In the genomic region with DNA sequence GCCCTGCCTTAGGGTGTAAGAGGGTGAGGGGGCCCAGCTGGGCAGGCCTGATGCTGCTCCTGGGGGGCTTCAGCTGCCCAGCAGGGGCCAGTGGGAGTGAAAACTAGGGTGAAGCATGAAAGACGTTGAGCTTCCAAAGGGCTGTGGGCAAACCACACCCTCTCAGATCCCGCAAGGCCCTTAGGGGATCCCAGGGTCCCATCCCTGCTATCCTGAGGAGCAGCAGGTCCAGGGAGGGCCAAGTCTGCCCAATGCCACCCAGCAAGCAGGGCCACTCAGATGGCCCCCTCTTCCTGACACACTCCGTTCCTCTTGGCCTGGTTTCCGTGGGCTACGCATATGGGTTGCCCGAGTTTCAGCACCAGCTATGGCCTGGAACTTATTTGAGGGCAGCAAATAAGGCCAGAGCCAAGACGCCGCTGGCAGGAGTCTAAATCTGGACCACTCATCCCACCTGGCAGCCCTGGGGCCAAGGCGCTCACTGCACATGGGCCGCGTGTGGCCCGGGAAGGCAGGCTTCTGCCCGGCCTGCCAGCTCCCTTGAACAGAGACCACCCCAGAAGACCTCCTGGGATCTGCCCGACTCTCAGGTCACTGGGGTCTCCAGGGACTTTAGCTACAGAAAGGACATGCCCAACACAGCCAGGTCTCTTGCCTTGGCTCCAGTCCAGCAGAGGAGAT, we compare ENCODE assay signal across 13 cellular contexts. TPM values are rescaled to one million over a fixed set of nuclear protein-coding genes. Genes with fewer than 3 reads are reported as not detected.
A peak's percentile ranks its signal among the peaks of the same experiment; 100 is the strongest.
DNase-seq lines count a peak whose midpoint lies in the region; ATAC-seq and TF ChIP-seq lines count a peak whose summit lies in the region.
"Had no signal": no experiment of that assay in that cellular context is flagged by ENCODE, and none has a peak within 500 bp of the region (broad histone marks: within the 10 kb centered on the region; RNA-seq: fewer than 3 reads in every experiment).

No MANE protein-coding gene starts in this region.

- TF ChIP-seq CTCF in breast epithelium (IDR thresholded peaks at IDR 0.05) (no peak), MCF 10A (IDR thresholded peaks at IDR 0.05; ENCODE audit: unreplicated experiment) (no peak), PC-9 (conservative IDR thresholded peaks at IDR 0.05) (no peak), suprapubic skin (IDR thresholded peaks at IDR 0.05) (no peak), Calu3 (IDR thresholded peaks at IDR 0.05; ENCODE audit: unreplicated experiment) (no peak)

- no peaks in the 10 kb centered on the region for H3K79me2 ChIP-seq in PC-9 (ENCODE audit: low read depth)

- H3K4me3 Mint-ChIP-seq in MCF 10A (ENCODE audit: unreplicated experiment) = no peak overlapping the region
- H3K4me3 Mint-ChIP-seq in Calu3 (ENCODE audit: low read depth, unreplicated experiment) = no peak overlapping the region

- BruUV-seq in MCF 10A (replicated peaks; lab: Mats Ljungman, UMichigan) = no TSS peak
- no TSS peak for BruUV-seq in PC-9 (replicated peaks; lab: Mats Ljungman, UMichigan)
- no TSS peak for BruUV-seq in Calu3 (replicated peaks; lab: Mats Ljungman, UMichigan)

- H3K9me3 Mint-ChIP-seq in MCF 10A (ENCODE audit: unreplicated experiment) = no peaks in the 10 kb centered on the region
- H3K9me3 Mint-ChIP-seq in Calu3 (ENCODE audit: low read depth, unreplicated experiment) = no peaks in the 10 kb centered on the region
- H3K9me3 Mint-ChIP-seq: stimulated activated naive CD8-positive, alpha-beta T cell treated with anti-CD3 and anti-CD28 coated beads, Interleukin-15, amount 100 ng/mL, for 72 hours had no signal

- no peak for TF ChIP-seq POLR2A in breast epithelium (IDR thresholded peaks at IDR 0.05)
- TF ChIP-seq POLR2A in suprapubic skin (IDR thresholded peaks at IDR 0.05) = no peak

- H3F3A ChIP-seq in PC-9 (ENCODE audit: insufficient read depth, low read depth) = peaks cover 44% of the 10 kb centered on the region

- peak overlapping the region; percentile 65 for H3K4me2 ChIP-seq in PC-9

- WGBS in suprapubic skin = 96% methylated on average over 11 of the region's 14 CpGs

- no peak for ATAC-seq in GM19324 (IDR thresholded peaks at IDR 0.05; ENCODE audit: low FRiP score, unreplicated experiment)
- ATAC-seq: stimulated activated naive CD8-positive, alpha-beta T cell treated with anti-CD3 and anti-CD28 coated beads, Interleukin-15, amount 100 ng/mL, for 72 hours had no signal

- H3K27me3 ChIP-seq in breast epithelium (peaks cover 0 to 9% of the 10 kb centered on the region in 2 donors), PC-9 (ENCODE audit: insufficient read depth, low read depth) (no peaks in the 10 kb centered on the region), endocrine pancreas (ENCODE audit: control insufficient read depth, insufficient read depth, low read length) (no peaks in the 10 kb centered on the region), suprapubic skin (peaks cover 29% of the 10 kb centered on the region)

- H3K4me1 Mint-ChIP-seq in MCF 10A (ENCODE audit: insufficient read depth, unreplicated experiment) (peaks cover 7% of the 10 kb centered on the region), Calu3 (ENCODE audit: low read depth, unreplicated experiment) (peaks cover 12% of the 10 kb centered on the region)

- H3K36me3 Mint-ChIP-seq in MCF 10A (ENCODE audit: insufficient read depth, unreplicated experiment) (no peaks in the 10 kb centered on the region), Calu3 (ENCODE audit: insufficient read depth, unreplicated experiment) (peaks cover 6% of the 10 kb centered on the region)

- intact Hi-C loops in breast epithelium (cut with DNase I; ENCODE audit: low total_unique reads) = no loop called here
- intact Hi-C loops in MCF 10A (cut with micrococcal nuclease) = loop anchor here (1.0 kb wide), 1 partner anchor 22 kb away; no protein-coding TSS in a partner anchor
- intact Hi-C loops in PC-9 (cut with micrococcal nuclease; ENCODE audit: unreplicated experiment) = loop anchor here (5.0 kb wide), 1 partner anchor 68 kb away; the partner anchor contains the start of gene CAMKK1
- intact Hi-C loops in Calu3 (cut with micrococcal nuclease; ENCODE audit: unreplicated experiment) = no loop called here

- H3K27ac Mint-ChIP-seq in MCF 10A (ENCODE audit: low read depth, unreplicated experiment) (no peak overlapping the region), Calu3 (ENCODE audit: unreplicated experiment) (no peak overlapping the region)

- no peak for TF ChIP-seq EP300 in suprapubic skin (IDR thresholded peaks at IDR 0.05)

- H3K9ac ChIP-seq in endocrine pancreas (ENCODE audit: control insufficient read depth, insufficient read depth, low read length) = peak overlapping the region; percentile 1

- H3K36me3 ChIP-seq in breast epithelium = no peaks in the 10 kb centered on the region
- no peaks in the 10 kb centered on the region for H3K36me3 ChIP-seq in PC-9 (ENCODE audit: low read depth)
- no peaks in the 10 kb centered on the region for H3K36me3 ChIP-seq in endocrine pancreas (ENCODE audit: control insufficient read depth, insufficient read depth, low read length)
- H3K36me3 ChIP-seq in suprapubic skin = no peaks in the 10 kb centered on the region

- no peak overlapping the region for H2AFZ ChIP-seq in PC-9

- no peak overlapping the region for H3K4me3 ChIP-seq in breast epithelium
- no peak overlapping the region for H3K4me3 ChIP-seq in PC-9
- no peak overlapping the region for H3K4me3 ChIP-seq in endocrine pancreas (ENCODE audit: control insufficient read depth, insufficient read depth, low read length)
- H3K4me3 ChIP-seq in suprapubic skin = no peak overlapping the region

- no peaks in the 10 kb centered on the region for H3K9me3 ChIP-seq in breast epithelium
- H3K9me3 ChIP-seq in PC-9 (ENCODE audit: insufficient read depth, low read depth) = no peaks in the 10 kb centered on the region
- H3K9me3 ChIP-seq in endocrine pancreas (ENCODE audit: control insufficient read depth, low read length) = no peaks in the 10 kb centered on the region
- no peaks in the 10 kb centered on the region for H3K9me3 ChIP-seq in suprapubic skin

- H3K27me3 Mint-ChIP-seq in MCF 10A (ENCODE audit: insufficient read depth, unreplicated experiment) (peaks cover 12% of the 10 kb centered on the region), Calu3 (ENCODE audit: unreplicated experiment) (peaks cover 11% of the 10 kb centered on the region)
- H3K27me3 Mint-ChIP-seq: stimulated activated naive CD8-positive, alpha-beta T cell treated with anti-CD3 and anti-CD28 coated beads, Interleukin-15, amount 100 ng/mL, for 72 hours had no signal

- DNase-seq in breast epithelium (ENCODE audit: low spot score in 2 of 2) = no peak
- DNase-seq in MCF 10A (ENCODE audit: unreplicated experiment) = no peak
- no peak for DNase-seq in PC-9
- DNase-seq in suprapubic skin (ENCODE audit: low spot score in 2 of 2) = no peak
- no peak for DNase-seq in Calu3
- no peak for DNase-seq in dedifferentiated amniotic fluid mesenchymal stem cell (ENCODE audit: extremely low spot score)
- DNase-seq: activated CD4-positive, alpha-beta T cell treated with anti-CD3 and anti-CD28 coated beads, Interleukin-2, amount 50 U/mL, for 4 hours; C1 segment of cervical spinal cord; mammary epithelial cell; NCI-H82; stimulated activated naive CD8-positive, alpha-beta T cell treated with anti-CD3 and anti-CD28 coated beads, Interleukin-15, amount 100 ng/mL, for 72 hours had no signal

- POLR2A ChIA-PET in MCF 10A (lab: Yijun Ruan, JAX) (no interaction called here), PC-9 (lab: Charles Lee; ENCODE audit: unreplicated experiment) (interaction anchor here (0.6 kb wide), 2 partner anchors 235 to 262 kb away, joined by 3 to 6 read pairs; no protein-coding TSS in a partner anchor)

- H3K9me2 ChIP-seq in PC-9 (ENCODE audit: insufficient read depth) = no peaks in the 10 kb centered on the region

- CTCF ChIA-PET in MCF 10A (lab: Yijun Ruan, JAX) (interaction anchor here (0.8 kb wide), 1 partner anchor 115 kb away, joined by 3 read pairs; no protein-coding TSS in a partner anchor), PC-9 (lab: Charles Lee) (no interaction called here), Calu3 (lab: Charles Lee) (no interaction called here)

- H4K20me1 ChIP-seq in PC-9 (ENCODE audit: insufficient read depth) = no peaks in the 10 kb centered on the region

- peaks cover 0 to 5% of the 10 kb centered on the region in 2 donors for H3K4me1 ChIP-seq in breast epithelium
- peaks cover 20% of the 10 kb centered on the region for H3K4me1 ChIP-seq in PC-9 (replicated peaks; ENCODE audit: insufficient read depth)
- H3K4me1 ChIP-seq in endocrine pancreas (ENCODE audit: control insufficient read depth, insufficient read depth, low read length) = no peaks in the 10 kb centered on the region
- H3K4me1 ChIP-seq in suprapubic skin = peaks cover 15% of the 10 kb centered on the region

- peak overlapping the region; percentile 54 to 72 for H3K27ac ChIP-seq in breast epithelium
- H3K27ac ChIP-seq in PC-9 = no peak overlapping the region; the same call in 1 of the 2 replicates
- peak overlapping the region; percentile 58 for H3K27ac ChIP-seq in suprapubic skin

RNA-seq across cellular contexts. Expression of gene ATP2A3, which starts 4.2 kb away (rescaled TPM):
- 10 to 100 TPM in 1 of 3 donors, 1 to 10 TPM in 2; 2.6 to 15.1 (median 9.8) TPM for total RNA-seq in breast epithelium
- total RNA-seq in MCF 10A (2022) = not detected in 2 replicates
- total RNA-seq in PC-9 (2021) = 4.4 and 9.6 TPM in 2 replicates
- 10 to 100 TPM; 22.4 to 61.7 (median 34.7) TPM for total RNA-seq in suprapubic skin
- 4.5 and 4.8 TPM in 2 replicates for total RNA-seq in Calu3 (2022)

RNA-seq across cellular contexts. Expression of gene P2RX1, which starts 43.8 kb away (rescaled TPM):
- total RNA-seq in breast epithelium (1 to 10 TPM; 1.2 to 3.5 (median 2.0) TPM), MCF 10A (2022) (not detected in 2 replicates), PC-9 (2021) (not detected in 2 replicates), suprapubic skin (1 to 10 TPM in 2 of 4 donors, under 1 TPM in 2; 0.25 to 2.6 (median 1.2) TPM), Calu3 (2022) (not detected in 2 replicates)
- total RNA-seq: mammary epithelial cell had no signal

Comparison
In these comparisons a context has a peak if more than half of its experiments do, and no peak if none do; other contexts are left out.
1. intact Hi-C loops: an anchor here in MCF 10A (1.0 kb wide) and PC-9 (5.0 kb wide); none called in breast epithelium and Calu3.